In the genomic region with DNA sequence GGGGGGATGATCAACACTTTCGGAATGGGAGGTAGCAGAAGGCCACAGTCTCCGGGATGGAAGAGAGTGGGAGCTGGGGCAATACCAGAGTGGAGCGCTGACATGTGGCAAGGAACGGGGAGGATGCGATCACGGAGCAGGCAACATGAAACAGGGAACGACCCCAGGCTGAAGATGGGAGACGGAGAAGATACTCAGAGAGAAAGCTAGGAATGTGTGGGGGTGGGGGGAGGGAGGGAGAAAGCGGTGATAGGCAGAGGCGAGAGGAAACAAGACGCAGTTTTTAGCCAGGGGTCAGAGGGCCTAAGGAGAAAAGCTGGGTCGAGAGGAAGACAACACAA, we compare ENCODE assay signal across 1 cellular context.
TF ChIP-seq lines count a peak whose summit lies in the region.

No MANE protein-coding gene starts in this region.

TF ChIP-seq in HepG2, 621 proteins besides CTCF, POLR2A, EP300 and RAD21 (continued from another document):
- TF ChIP-seq ZBTB7B (CRISPR knock-in tag; IDR thresholded peaks at IDR 0.05), result peak; percentile 5; the same call in 1 of the 2 replicates
- TF ChIP-seq ZNF333 (CRISPR knock-in tag; IDR thresholded peaks at IDR 0.05; ENCODE audit: borderline replicate concordance), result no peak
- TF ChIP-seq PCBP2 (optimal IDR thresholded peaks at IDR 0.05; ENCODE audit: low read depth, low read length, poor library complexity, severe bottlenecking), result peak; percentile 57
- TF ChIP-seq, protein P1, sequence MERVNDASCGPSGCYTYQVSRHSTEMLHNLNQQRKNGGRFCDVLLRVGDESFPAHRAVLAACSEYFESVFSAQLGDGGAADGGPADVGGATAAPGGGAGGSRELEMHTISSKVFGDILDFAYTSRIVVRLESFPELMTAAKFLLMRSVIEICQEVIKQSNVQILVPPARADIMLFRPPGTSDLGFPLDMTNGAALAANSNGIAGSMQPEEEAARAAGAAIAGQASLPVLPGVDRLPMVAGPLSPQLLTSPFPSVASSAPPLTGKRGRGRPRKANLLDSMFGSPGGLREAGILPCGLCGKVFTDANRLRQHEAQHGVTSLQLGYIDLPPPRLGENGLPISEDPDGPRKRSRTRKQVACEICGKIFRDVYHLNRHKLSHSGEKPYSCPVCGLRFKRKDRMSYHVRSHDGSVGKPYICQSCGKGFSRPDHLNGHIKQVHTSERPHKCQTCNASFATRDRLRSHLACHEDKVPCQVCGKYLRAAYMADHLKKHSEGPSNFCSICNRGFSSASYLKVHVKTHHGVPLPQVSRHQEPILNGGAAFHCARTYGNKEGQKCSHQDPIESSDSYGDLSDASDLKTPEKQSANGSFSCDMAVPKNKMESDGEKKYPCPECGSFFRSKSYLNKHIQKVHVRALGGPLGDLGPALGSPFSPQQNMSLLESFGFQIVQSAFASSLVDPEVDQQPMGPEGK (CRISPR knock-in tag; IDR thresholded peaks at IDR 0.05), result 0 out of 2 replicates have a peak, but pooled peaks have one; percentile 13
